Comparison of ENCODE assay signal across 8 cellular contexts in the genomic region with DNA sequence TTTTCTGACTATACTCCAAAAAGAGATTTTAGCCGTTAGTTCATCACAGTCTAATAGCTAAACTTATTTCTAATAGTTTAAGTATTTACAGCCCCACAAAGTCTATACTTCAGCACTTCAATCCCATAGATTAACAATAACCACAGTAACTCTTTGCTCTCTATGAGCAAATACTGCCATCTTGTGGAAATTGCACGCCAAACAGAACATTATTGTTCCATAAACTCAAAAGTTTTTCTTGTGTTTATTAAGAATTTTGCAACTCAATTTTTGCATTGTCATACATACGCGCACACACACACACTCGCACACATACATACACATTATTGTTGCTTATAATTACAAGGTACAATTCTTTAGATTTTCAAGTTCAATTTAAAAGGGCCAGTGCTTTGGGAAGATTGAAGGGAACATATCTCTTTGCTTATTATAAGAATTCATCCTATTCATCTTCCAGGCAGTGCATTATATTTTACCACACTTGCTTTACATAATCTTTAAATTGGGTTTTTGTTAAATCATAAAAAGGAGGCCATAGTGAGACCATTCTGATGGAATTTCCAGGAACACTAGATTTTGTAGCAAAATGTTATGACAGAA.
DNase-seq lines count a peak whose midpoint lies in the region; ATAC-seq and TF ChIP-seq lines count a peak whose summit lies in the region.

No MANE protein-coding gene starts in this region.

- H3K4me3 Mint-ChIP-seq in CD14-positive monocyte = no peak overlapping the region
- no peak overlapping the region for H3K4me3 Mint-ChIP-seq in activated T-helper 1 cell treated with anti-CD3 and anti-CD28 coated beads, Interleukin-12 subunit alpha, Interleukin-12 subunit beta, Interleukin-2, Interleukin-4 antibody, amounts not matched to agents 30 ng/mL and 10 ng/mL and 1 ng/mL, durations not matched to agents 14 hours and 24 hours and 36 hours
- no peak overlapping the region for H3K4me3 Mint-ChIP-seq in stimulated activated memory B cell treated with anti-CD40 and anti-IgM and Interleukin-4, amounts not matched to agents 10 μg/mL and 1 μg/mL and 100 μg/mL, for 72 hours

- no peak overlapping the region for H3K56ac ChIP-seq in mesendoderm (ENCODE audit: low read length)

- H3K4ac ChIP-seq in mesendoderm (ENCODE audit: low read depth, low read length) = no peak overlapping the region

- H2BK15ac ChIP-seq in mesendoderm (replicated peaks; ENCODE audit: low read depth) = no peak overlapping the region

- no peak for DNase-seq in CD14-positive monocyte (ENCODE audit: low spot score)
- peak; percentile 11 for DNase-seq in NCI-H526 treated with DMSO at 0.1 percent for 48 hours (lab: John Stamatoyannopoulos, UW)
- DNase-seq in cerebellar cortex (ENCODE audit: low spot score) = peak; percentile 65
- peak; percentile 46 for DNase-seq in mesendoderm
- DNase-seq in activated T-helper 1 cell treated with anti-CD3 and anti-CD28 coated beads, Interleukin-12 subunit alpha, Interleukin-12 subunit beta, Interleukin-2, Interleukin-4 antibody, amounts not matched to agents 30 ng/mL and 10 ng/mL and 1 ng/mL, durations not matched to agents 14 hours and 24 hours and 36 hours (ENCODE audit: low spot score) = no peak

- H4K5ac ChIP-seq in mesendoderm (ENCODE audit: low read length) = no peak overlapping the region

- peak; percentile 64 for TF ChIP-seq CTCF in CD14-positive monocyte (IDR thresholded peaks at IDR 0.05)

- H3K4me1 Mint-ChIP-seq in CD14-positive monocyte = no peaks in the 10 kb centered on the region
- H3K4me1 Mint-ChIP-seq in activated T-helper 1 cell treated with anti-CD3 and anti-CD28 coated beads, Interleukin-12 subunit alpha, Interleukin-12 subunit beta, Interleukin-2, Interleukin-4 antibody, amounts not matched to agents 30 ng/mL and 10 ng/mL and 1 ng/mL, durations not matched to agents 14 hours and 24 hours and 36 hours (ENCODE audit: low read depth) = no peaks in the 10 kb centered on the region
- H3K4me1 Mint-ChIP-seq in stimulated activated memory B cell treated with anti-CD40 and anti-IgM and Interleukin-4, amounts not matched to agents 10 μg/mL and 1 μg/mL and 100 μg/mL, for 72 hours = no peaks in the 10 kb centered on the region

- H3K18ac ChIP-seq in mesendoderm (ENCODE audit: low read length) = no peak overlapping the region

- intact Hi-C loops in CD14-positive monocyte (cut with micrococcal nuclease) = no loop called here
- intact Hi-C loops in activated T-helper 1 cell treated with anti-CD3 and anti-CD28 coated beads, Interleukin-12 subunit alpha, Interleukin-12 subunit beta, Interleukin-2, Interleukin-4 antibody, amounts not matched to agents 30 ng/mL and 10 ng/mL and 1 ng/mL, durations not matched to agents 14 hours and 24 hours and 36 hours (cut with micrococcal nuclease) = no loop called here

- no peaks in the 10 kb centered on the region for H3K79me2 ChIP-seq in mesendoderm (ENCODE audit: control insufficient read depth, insufficient read depth, low read length)

- H3K36me3 Mint-ChIP-seq in CD14-positive monocyte = no peaks in the 10 kb centered on the region
- H3K36me3 Mint-ChIP-seq in activated T-helper 1 cell treated with anti-CD3 and anti-CD28 coated beads, Interleukin-12 subunit alpha, Interleukin-12 subunit beta, Interleukin-2, Interleukin-4 antibody, amounts not matched to agents 30 ng/mL and 10 ng/mL and 1 ng/mL, durations not matched to agents 14 hours and 24 hours and 36 hours (ENCODE audit: low read depth) = no peaks in the 10 kb centered on the region
- no peaks in the 10 kb centered on the region for H3K36me3 Mint-ChIP-seq in stimulated activated memory B cell treated with anti-CD40 and anti-IgM and Interleukin-4, amounts not matched to agents 10 μg/mL and 1 μg/mL and 100 μg/mL, for 72 hours

- H3K79me1 ChIP-seq in mesendoderm (ENCODE audit: low read length) = no peaks in the 10 kb centered on the region

- no peak overlapping the region for H2AK5ac ChIP-seq in mesendoderm (ENCODE audit: low read length)

- no peak overlapping the region for H3K4me2 ChIP-seq in mesendoderm (ENCODE audit: low read length)

- no peak overlapping the region for H2BK5ac ChIP-seq in mesendoderm (ENCODE audit: low read length)

- no peaks in the 10 kb centered on the region for H3K36me3 ChIP-seq in mesendoderm (ENCODE audit: control insufficient read depth, insufficient read depth, low read length)

- no peak overlapping the region for H3K27ac Mint-ChIP-seq in CD14-positive monocyte
- no peak overlapping the region for H3K27ac Mint-ChIP-seq in activated T-helper 1 cell treated with anti-CD3 and anti-CD28 coated beads, Interleukin-12 subunit alpha, Interleukin-12 subunit beta, Interleukin-2, Interleukin-4 antibody, amounts not matched to agents 30 ng/mL and 10 ng/mL and 1 ng/mL, durations not matched to agents 14 hours and 24 hours and 36 hours
- no peak overlapping the region for H3K27ac Mint-ChIP-seq in stimulated activated memory B cell treated with anti-CD40 and anti-IgM and Interleukin-4, amounts not matched to agents 10 μg/mL and 1 μg/mL and 100 μg/mL, for 72 hours

- H3K27me3 ChIP-seq in mesendoderm (ENCODE audit: insufficient read depth, low read length, poor library complexity) = no peaks in the 10 kb centered on the region

- no peak overlapping the region for H3K23ac ChIP-seq in mesendoderm (ENCODE audit: low read length)

- H4K8ac ChIP-seq in mesendoderm (ENCODE audit: low read depth, low read length) = no peak overlapping the region

- H3K27ac ChIP-seq in mesendoderm (ENCODE audit: low read depth, low read length) = no peak overlapping the region

- no peak overlapping the region for H2BK120ac ChIP-seq in mesendoderm (ENCODE audit: low read depth, low read length)

- H3K4me1 ChIP-seq in mesendoderm (ENCODE audit: control insufficient read depth, low read depth, low read length) = no peaks in the 10 kb centered on the region

- ATAC-seq in GM18858 (IDR thresholded peaks at IDR 0.05; ENCODE audit: unreplicated experiment) (peak; percentile 65), HG03103 (IDR thresholded peaks at IDR 0.05; ENCODE audit: low read depth, unreplicated experiment) (peak; percentile 66)
- no peak for ATAC-seq in stimulated activated memory B cell treated with anti-CD40 and anti-IgM and Interleukin-4, amounts not matched to agents 10 μg/mL and 1 μg/mL and 100 μg/mL, for 72 hours

- H3K27me3 Mint-ChIP-seq in CD14-positive monocyte (ENCODE audit: low read depth in 3 of 3) = peaks cover 1 to 3% (median 2%) of the 10 kb centered on the region in 3 donors
- H3K27me3 Mint-ChIP-seq in activated T-helper 1 cell treated with anti-CD3 and anti-CD28 coated beads, Interleukin-12 subunit alpha, Interleukin-12 subunit beta, Interleukin-2, Interleukin-4 antibody, amounts not matched to agents 30 ng/mL and 10 ng/mL and 1 ng/mL, durations not matched to agents 14 hours and 24 hours and 36 hours (ENCODE audit: insufficient read depth) = no peaks in the 10 kb centered on the region
- no peaks in the 10 kb centered on the region for H3K27me3 Mint-ChIP-seq in stimulated activated memory B cell treated with anti-CD40 and anti-IgM and Interleukin-4, amounts not matched to agents 10 μg/mL and 1 μg/mL and 100 μg/mL, for 72 hours

- no peak overlapping the region for H3K9ac ChIP-seq in mesendoderm (ENCODE audit: low read length)

- peaks cover 0 to 3% (median 0%) of the 10 kb centered on the region in 7 donors for H3K9me3 Mint-ChIP-seq in CD14-positive monocyte
- no peaks in the 10 kb centered on the region for H3K9me3 Mint-ChIP-seq in activated T-helper 1 cell treated with anti-CD3 and anti-CD28 coated beads, Interleukin-12 subunit alpha, Interleukin-12 subunit beta, Interleukin-2, Interleukin-4 antibody, amounts not matched to agents 30 ng/mL and 10 ng/mL and 1 ng/mL, durations not matched to agents 14 hours and 24 hours and 36 hours
- H3K9me3 Mint-ChIP-seq in stimulated activated memory B cell treated with anti-CD40 and anti-IgM and Interleukin-4, amounts not matched to agents 10 μg/mL and 1 μg/mL and 100 μg/mL, for 72 hours = no peaks in the 10 kb centered on the region

- WGBS in mesendoderm (ENCODE audit: extremely low coverage, insufficient coverage, low lambda C conversion rate) = no CpG with 5 or more reads among the region's 5 CpGs

- H3K4me3 ChIP-seq in mesendoderm (ENCODE audit: low read length) = no peak overlapping the region

Comparison
In these comparisons a context has a peak if more than half of its experiments do, and no peak if none do; other contexts are left out.
1. DNase-seq: peak in NCI-H526 treated with DMSO at 0.1 percent for 48 hours (single experiment), cerebellar cortex (single experiment) and mesendoderm (single experiment); none in CD14-positive monocyte (single experiment) and activated T-helper 1 cell treated with anti-CD3 and anti-CD28 coated beads, Interleukin-12 subunit alpha, Interleukin-12 subunit beta, Interleukin-2, Interleukin-4 antibody, amounts not matched to agents 30 ng/mL and 10 ng/mL and 1 ng/mL, durations not matched to agents 14 hours and 24 hours and 36 hours (single experiment).